ENCODE assay signal across 17 cellular contexts in the genomic region with DNA sequence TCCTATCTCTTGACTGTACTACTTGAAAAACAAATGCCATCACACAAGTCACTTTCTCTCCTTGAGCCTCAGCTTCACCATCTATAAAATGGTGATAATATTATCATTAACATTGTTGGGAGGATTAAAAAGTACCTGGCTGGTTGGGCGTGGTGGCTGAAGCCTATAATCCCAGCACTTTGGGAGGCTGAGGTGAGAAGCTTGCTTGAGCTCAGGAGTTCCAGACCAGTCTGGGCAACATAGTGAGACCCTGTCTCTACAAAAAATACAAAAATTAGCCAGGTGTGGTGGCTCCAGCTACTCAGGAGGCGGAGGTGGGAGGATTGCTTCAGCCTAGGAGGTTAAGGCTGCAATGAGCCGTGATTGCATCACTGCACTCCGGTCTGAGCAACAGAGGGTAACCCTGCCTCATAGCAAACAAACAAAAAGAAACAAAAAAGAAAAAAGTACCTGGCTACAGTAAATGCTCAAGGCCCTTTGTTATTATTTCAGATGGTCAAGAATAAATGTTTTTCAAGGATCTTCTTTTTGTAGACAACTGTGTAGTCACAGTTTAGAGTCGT.
DNase-seq lines count a peak whose midpoint lies in the region; ATAC-seq and TF ChIP-seq lines count a peak whose summit lies in the region.
"Had no signal": no experiment of that assay in that cellular context is flagged by ENCODE, and none has a peak within 500 bp of the region (broad histone marks: within the 10 kb centered on the region; RNA-seq: fewer than 3 reads in every experiment).

No MANE protein-coding gene starts in this region.

- no peak for TF ChIP-seq POLR2A in adrenal gland (IDR thresholded peaks at IDR 0.05)

- 54 to 68% (median 60%) methylated on average over 5 of the region's 5 CpGs for WGBS in adrenal gland, 4 donors

- no peaks in the 10 kb centered on the region for H3K27me3 Mint-ChIP-seq in type B pancreatic cell
- H3K27me3 Mint-ChIP-seq: activated naive CD4-positive, alpha-beta T cell treated with anti-CD3 and anti-CD28 coated beads, Interleukin-2, amount 50 U/mL, for 24 hours; CD4-positive, alpha-beta T cell; progenitor cell of endocrine pancreas; stimulated activated memory B cell treated with anti-CD40 and anti-IgM and Interleukin-4, amounts not matched to agents 10 μg/mL and 1 μg/mL and 100 μg/mL, for 72 hours had no signal

- no peak for ATAC-seq in HG03039 (IDR thresholded peaks at IDR 0.05; ENCODE audit: unreplicated experiment)
- ATAC-seq in HG03139 (IDR thresholded peaks at IDR 0.05; ENCODE audit: unreplicated experiment), result no peak
- ATAC-seq: stimulated activated memory B cell treated with anti-CD40 and anti-IgM and Interleukin-4, amounts not matched to agents 10 μg/mL and 1 μg/mL and 100 μg/mL, for 72 hours had no signal

- no peaks in the 10 kb centered on the region for H3K27me3 ChIP-seq in adrenal gland
- H3K27me3 ChIP-seq: cardiac muscle cell, upper lobe of left lung had no signal

- intact Hi-C loops in adrenal gland (cut with DNase I), result no loop called here

- no peaks in the 10 kb centered on the region for H3K9me3 Mint-ChIP-seq in type B pancreatic cell
- H3K9me3 Mint-ChIP-seq: activated naive CD4-positive, alpha-beta T cell treated with anti-CD3 and anti-CD28 coated beads, Interleukin-2, amount 50 U/mL, for 24 hours; CD4-positive, alpha-beta T cell; stimulated activated memory B cell treated with anti-CD40 and anti-IgM and Interleukin-4, amounts not matched to agents 10 μg/mL and 1 μg/mL and 100 μg/mL, for 72 hours had no signal

- H3K4me3 Mint-ChIP-seq in type B pancreatic cell, result no peak overlapping the region
- H3K4me3 Mint-ChIP-seq: activated naive CD4-positive, alpha-beta T cell treated with anti-CD3 and anti-CD28 coated beads, Interleukin-2, amount 50 U/mL, for 24 hours; CD4-positive, alpha-beta T cell; stimulated activated memory B cell treated with anti-CD40 and anti-IgM and Interleukin-4, amounts not matched to agents 10 μg/mL and 1 μg/mL and 100 μg/mL, for 72 hours had no signal

- H3K36me3 ChIP-seq in adrenal gland (replicated peaks in 1 of 2), result no peaks in the 10 kb centered on the region
- H3K36me3 ChIP-seq: cardiac muscle cell, upper lobe of left lung had no signal

- H3K27ac Mint-ChIP-seq in type B pancreatic cell, result peak overlapping the region; percentile 16
- H3K27ac Mint-ChIP-seq: activated naive CD4-positive, alpha-beta T cell treated with anti-CD3 and anti-CD28 coated beads, Interleukin-2, amount 50 U/mL, for 24 hours; CD4-positive, alpha-beta T cell; stimulated activated memory B cell treated with anti-CD40 and anti-IgM and Interleukin-4, amounts not matched to agents 10 μg/mL and 1 μg/mL and 100 μg/mL, for 72 hours had no signal

- DNase-seq in NCI-H510A (lab: John Stamatoyannopoulos, UW) (peak; percentile 10), NCI-H510A treated with DMSO at 0.1 percent for 48 hours (lab: John Stamatoyannopoulos, UW) (no peak), adrenal gland (peak in 4 of 7 donors; percentile 40 to 57 (median 51)), left kidney (ENCODE audit: low read depth, low spot score) (peak; percentile 49), type B pancreatic cell (ENCODE audit: extremely low spot score, unreplicated experiment) (no peak), superior temporal gyrus (ENCODE audit: extremely low spot score) (no peak)
- DNase-seq: ACHN; CD4-positive, alpha-beta T cell; NCI-H1694; NCI-H524 had no signal

- peak overlapping the region in 2 of 5 donors; percentile 32 for H3K27ac ChIP-seq in adrenal gland
- H3K27ac ChIP-seq: cardiac muscle cell had no signal

- H3K4me1 Mint-ChIP-seq in type B pancreatic cell (ENCODE audit: unreplicated experiment), result peaks cover 3% of the 10 kb centered on the region

- no peak for TF ChIP-seq CTCF in adrenal gland (IDR thresholded peaks at IDR 0.05)
- TF ChIP-seq CTCF in type B pancreatic cell (conservative IDR thresholded peaks at IDR 0.05), result no peak

- H3K36me3 Mint-ChIP-seq in type B pancreatic cell, result no peaks in the 10 kb centered on the region
- H3K36me3 Mint-ChIP-seq: activated naive CD4-positive, alpha-beta T cell treated with anti-CD3 and anti-CD28 coated beads, Interleukin-2, amount 50 U/mL, for 24 hours; stimulated activated memory B cell treated with anti-CD40 and anti-IgM and Interleukin-4, amounts not matched to agents 10 μg/mL and 1 μg/mL and 100 μg/mL, for 72 hours had no signal

- H3K4me3 ChIP-seq in adrenal gland, result no peak overlapping the region
- H3K4me3 ChIP-seq: cardiac muscle cell, upper lobe of left lung had no signal

- peaks cover 9 to 41% of the 10 kb centered on the region in 2 donors for H3K4me1 ChIP-seq in adrenal gland (replicated peaks in 1 of 2)

- H3K9me3 ChIP-seq in adrenal gland (replicated peaks in 1 of 3), result no peaks in the 10 kb centered on the region
- H3K9me3 ChIP-seq: upper lobe of left lung had no signal

Comparison
In these comparisons a context has a peak if more than half of its experiments do, and no peak if none do; other contexts are left out.
1. DNase-seq: peak in NCI-H510A (single experiment), adrenal gland (4 of 7) and left kidney (single experiment); none in NCI-H510A treated with DMSO at 0.1 percent for 48 hours (single experiment), type B pancreatic cell (single experiment) and superior temporal gyrus (single experiment).